Comparison of ENCODE assay signal across 18 cellular contexts in the genomic region with DNA sequence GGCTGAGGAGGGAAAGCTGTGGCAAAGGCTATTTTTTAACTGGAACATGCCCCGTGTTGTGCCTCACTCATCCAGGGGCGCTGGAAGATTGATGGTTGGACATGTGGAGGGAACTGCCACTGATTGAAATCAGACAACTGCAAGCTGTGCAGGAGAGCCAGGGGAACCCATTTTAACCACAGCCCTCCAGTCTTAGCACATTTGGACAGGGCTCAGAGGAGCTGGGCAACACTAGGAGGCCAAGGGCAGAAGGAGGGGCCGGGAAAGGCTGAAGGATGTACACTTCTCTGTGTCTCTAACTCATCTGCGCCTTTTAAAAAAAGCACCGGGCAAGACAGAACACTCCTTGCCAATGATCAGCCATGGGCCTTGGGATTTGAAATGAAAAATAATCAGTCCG.
DNase-seq lines count a peak whose midpoint lies in the region; ATAC-seq, FAIRE-seq and TF ChIP-seq lines count a peak whose summit lies in the region.
"Had no signal": no experiment of that assay in that cellular context is flagged by ENCODE, and none has a peak within 500 bp of the region (broad histone marks: within the 10 kb centered on the region; RNA-seq: fewer than 3 reads in every experiment).

No MANE protein-coding gene starts in this region.

- POLR2A ChIA-PET in IMR-90 (lab: Charles Lee; ENCODE audit: unreplicated experiment), result no interaction called here
- POLR2A ChIA-PET in CD4-positive, alpha-beta memory T cell (lab: Charles Lee; ENCODE audit: partially characterized antibody), result no interaction called here

- 0 out of 2 replicates have a peak overlapping the region, but pooled peaks have one; percentile 16 for H2BK120ac ChIP-seq in IMR-90 (ENCODE audit: low read depth, low read length)

- H2BK5ac ChIP-seq in IMR-90 (ENCODE audit: low read depth, low read length, poor library complexity, severe bottlenecking), result no peak overlapping the region

- H2AFZ ChIP-seq in IMR-90 (replicated peaks; ENCODE audit: low read length, poor library complexity) (peak overlapping the region; percentile 70), astrocyte (ENCODE audit: low read depth, low read length) (peak overlapping the region; percentile 27)

- H3K4me3 ChIP-seq in IMR-90 (ENCODE audit: insufficient read depth, low read depth, low read length), result no peak overlapping the region
- H3K4me3 ChIP-seq in astrocyte (ENCODE audit: insufficient read depth, low read depth, low read length), result no peak overlapping the region
- no peak overlapping the region for H3K4me3 ChIP-seq in skeletal muscle cell (ENCODE audit: low read depth, low read length)
- no peak overlapping the region for H3K4me3 ChIP-seq in coronary artery
- no peak overlapping the region for H3K4me3 ChIP-seq in CD4-positive, alpha-beta memory T cell (ENCODE audit: low read length in 2 of 2)

- no peaks in the 10 kb centered on the region for H3K79me1 ChIP-seq in IMR-90 (ENCODE audit: low read depth in 1 of 2, low read length in 2 of 2)

- no peak overlapping the region for H3K56ac ChIP-seq in IMR-90 (ENCODE audit: extremely low read depth, insufficient read depth, low read length)

- H3K27ac ChIP-seq in IMR-90 (ENCODE audit: insufficient read depth, low read length) (no peak overlapping the region), astrocyte (ENCODE audit: low read depth, low read length) (no peak overlapping the region), coronary artery (no peak overlapping the region)
- H3K27ac ChIP-seq in CD4-positive, alpha-beta memory T cell (ENCODE audit: low read depth, low read length), result no peak overlapping the region
- H3K27ac ChIP-seq: WERI-Rb-1 had no signal

- intact Hi-C loops in IMR-90 (cut with micrococcal nuclease), result no loop called here
- intact Hi-C loops in CD4-positive, alpha-beta memory T cell (cut with micrococcal nuclease), result no loop called here

- whole genome bisulfite sequencing in IMR-90 (ENCODE audit: extremely low coverage in 2 of 2, insufficient read length in 1 of 2), 2 experiments, result 50% methylated on average over 3 of the region's 6 CpGs; no CpG with 5 or more reads in 1 of the 2 experiments

- H3K4ac ChIP-seq in IMR-90 (ENCODE audit: low read depth, low read length), result peak overlapping the region; percentile 5; the same call in 1 of the 2 replicates

- no peak for TF ChIP-seq RAD21 in IMR-90 (IDR thresholded peaks at IDR 0.05; ENCODE audit: low read length)

- H3K9me3 Mint-ChIP-seq in astrocyte (ENCODE audit: unreplicated experiment) (no peaks in the 10 kb centered on the region), mesothelial cell of epicardium (no peaks in the 10 kb centered on the region)
- peaks cover 0 to 2% (median 0%) of the 10 kb centered on the region in 8 donors for H3K9me3 Mint-ChIP-seq in CD4-positive, alpha-beta memory T cell
- H3K9me3 Mint-ChIP-seq: activated CD4-positive, alpha-beta memory T cell treated with anti-CD3 and anti-CD28 coated beads, Interleukin-2, amount 10 ng/mL, durations not matched to agents 7 days and 5 days; activated naive CD4-positive, alpha-beta T cell treated with anti-CD3 and anti-CD28 coated beads, Interleukin-2, amount 50 U/mL, for 72 hours had no signal

- H4K8ac ChIP-seq in IMR-90 (ENCODE audit: low read depth in 2 of 2, low read length in 2 of 2), result peak overlapping the region in 1 of 2 experiments; percentile 1; a peak in 1 of 4 replicates

- no peak overlapping the region for H3K14ac ChIP-seq in IMR-90 (replicated peaks; ENCODE audit: low read depth, low read length)

- CTCF ChIA-PET in IMR-90 (lab: Yijun Ruan, JAX), result no interaction called here
- CTCF ChIA-PET in CD4-positive, alpha-beta memory T cell (lab: Charles Lee; ENCODE audit: partially characterized antibody), result no interaction called here

- H3K4me3 Mint-ChIP-seq in astrocyte (ENCODE audit: unreplicated experiment) (no peak overlapping the region), mesothelial cell of epicardium (no peak overlapping the region)
- H3K4me3 Mint-ChIP-seq in CD4-positive, alpha-beta memory T cell, result no peak overlapping the region
- H3K4me3 Mint-ChIP-seq: activated CD4-positive, alpha-beta memory T cell treated with anti-CD3 and anti-CD28 coated beads, Interleukin-2, amount 10 ng/mL, durations not matched to agents 7 days and 5 days; IgD-negative memory B cell; natural killer cell treated with Interleukin-12 subunit alpha and Interleukin-12 subunit beta and Interleukin-15 and Interleukin-18, amount 100 ng/mL, for 72 hours had no signal

- no peak overlapping the region for H2AK9ac ChIP-seq in IMR-90 (replicated peaks; ENCODE audit: low read depth, low read length, poor library complexity)

- H3K9ac ChIP-seq in IMR-90 (ENCODE audit: low read depth, low read length) (no peak overlapping the region), astrocyte (ENCODE audit: low read length) (no peak overlapping the region)

- H3K9me3 ChIP-seq in IMR-90 (ENCODE audit: control insufficient read depth, insufficient read depth, low read length) (no peaks in the 10 kb centered on the region), astrocyte (ENCODE audit: insufficient read depth, low read depth, low read length) (no peaks in the 10 kb centered on the region)
- no peaks in the 10 kb centered on the region for H3K9me3 ChIP-seq in CD4-positive, alpha-beta memory T cell (ENCODE audit: control insufficient read depth in 1 of 2, low read length in 2 of 2)

- H4K91ac ChIP-seq in IMR-90 (ENCODE audit: insufficient read depth, low read depth, low read length), result peak overlapping the region; percentile 2; the same call in 1 of the 2 replicates

- H3K18ac ChIP-seq in IMR-90 (ENCODE audit: low read depth, low read length), result peak overlapping the region; percentile 78; the same call in 1 of the 2 replicates

- dilution Hi-C loops in IMR-90 (cut with HindIII; ENCODE audit: low sequenced_read_pairs, unreplicated experiment), result no loop called here

- H3K27ac Mint-ChIP-seq in astrocyte (ENCODE audit: unreplicated experiment), result no peak overlapping the region
- peak overlapping the region; percentile 79 for H3K27ac Mint-ChIP-seq in mesothelial cell of epicardium
- H3K27ac Mint-ChIP-seq in CD4-positive, alpha-beta memory T cell, result no peak overlapping the region
- H3K27ac Mint-ChIP-seq: activated CD4-positive, alpha-beta memory T cell treated with anti-CD3 and anti-CD28 coated beads, Interleukin-2, amount 10 ng/mL, durations not matched to agents 7 days and 5 days; activated naive CD4-positive, alpha-beta T cell treated with anti-CD3 and anti-CD28 coated beads, Interleukin-2, amount 50 U/mL, for 72 hours; IgD-negative memory B cell; natural killer cell treated with Interleukin-12 subunit alpha and Interleukin-12 subunit beta and Interleukin-15 and Interleukin-18, amount 100 ng/mL, for 72 hours had no signal

- 0 out of 2 replicates have a peak overlapping the region, but pooled peaks have one; percentile 37 for H2BK20ac ChIP-seq in IMR-90 (ENCODE audit: low read depth, low read length)

- H4K20me1 ChIP-seq in IMR-90 (ENCODE audit: insufficient read depth, low read length) (no peaks in the 10 kb centered on the region), astrocyte (ENCODE audit: insufficient read depth, low read length) (no peaks in the 10 kb centered on the region)

- H3K4me1 ChIP-seq in IMR-90 (ENCODE audit: control insufficient read depth, insufficient read depth, low read length) (peaks cover 20% of the 10 kb centered on the region), astrocyte (ENCODE audit: insufficient read depth, low read length) (peaks cover 20% of the 10 kb centered on the region)
- H3K4me1 ChIP-seq in CD4-positive, alpha-beta memory T cell (ENCODE audit: insufficient read depth, low read length), result no peaks in the 10 kb centered on the region

- H3K4me2 ChIP-seq in IMR-90 (ENCODE audit: low read depth, low read length) (no peak overlapping the region), astrocyte (ENCODE audit: low read length) (no peak overlapping the region)

- TF ChIP-seq CTCF in IMR-90 (conservative IDR thresholded peaks at IDR 0.05; ENCODE audit: low read depth, low read length), result no peak
- no peak for TF ChIP-seq CTCF in astrocyte (IDR thresholded peaks at IDR 0.05; ENCODE audit: insufficient read depth, low read depth, low read length)
- no peak for TF ChIP-seq CTCF in mesothelial cell of epicardium (IDR thresholded peaks at IDR 0.05; ENCODE audit: unreplicated experiment)
- TF ChIP-seq CTCF in coronary artery (IDR thresholded peaks at IDR 0.05), result no peak

- no peaks in the 10 kb centered on the region for H3K27me3 ChIP-seq in IMR-90 (ENCODE audit: control insufficient read depth, insufficient read depth, low read length)
- H3K27me3 ChIP-seq in astrocyte (ENCODE audit: insufficient read depth, low read length), result no peaks in the 10 kb centered on the region
- no peaks in the 10 kb centered on the region for H3K27me3 ChIP-seq in CD4-positive, alpha-beta memory T cell (ENCODE audit: insufficient read depth, low read length)

- H3K23ac ChIP-seq in IMR-90 (ENCODE audit: low read depth, low read length), result peak overlapping the region; percentile 66; the same call in 1 of the 2 replicates

- H3K4me1 Mint-ChIP-seq in astrocyte (ENCODE audit: low read depth, unreplicated experiment), result peaks cover 21% of the 10 kb centered on the region
- peaks cover 38% of the 10 kb centered on the region for H3K4me1 Mint-ChIP-seq in mesothelial cell of epicardium
- no peaks in the 10 kb centered on the region for H3K4me1 Mint-ChIP-seq in CD4-positive, alpha-beta memory T cell
- H3K4me1 Mint-ChIP-seq: activated CD4-positive, alpha-beta memory T cell treated with anti-CD3 and anti-CD28 coated beads, Interleukin-2, amount 10 ng/mL, durations not matched to agents 7 days and 5 days; IgD-negative memory B cell had no signal

- ATAC-seq in IMR-90 (ENCODE audit: low read depth) (peak; percentile 43), GM21529 (IDR thresholded peaks at IDR 0.05; ENCODE audit: unreplicated experiment) (no peak)
- ATAC-seq: activated naive CD4-positive, alpha-beta T cell treated with anti-CD3 and anti-CD28 coated beads, Interleukin-2, amount 50 U/mL, for 72 hours; natural killer cell treated with Interleukin-12 subunit alpha and Interleukin-12 subunit beta and Interleukin-15 and Interleukin-18, amount 100 ng/mL, for 72 hours had no signal

- H3K27me3 Mint-ChIP-seq in astrocyte (ENCODE audit: low read depth, unreplicated experiment) (no peaks in the 10 kb centered on the region), mesothelial cell of epicardium (ENCODE audit: low read depth) (no peaks in the 10 kb centered on the region)
- peaks cover 0 to 1% of the 10 kb centered on the region in 2 donors for H3K27me3 Mint-ChIP-seq in CD4-positive, alpha-beta memory T cell
- H3K27me3 Mint-ChIP-seq: activated CD4-positive, alpha-beta memory T cell treated with anti-CD3 and anti-CD28 coated beads, Interleukin-2, amount 10 ng/mL, durations not matched to agents 7 days and 5 days; IgD-negative memory B cell; natural killer cell treated with Interleukin-12 subunit alpha and Interleukin-12 subunit beta and Interleukin-15 and Interleukin-18, amount 100 ng/mL, for 72 hours had no signal

- in situ Hi-C loops in IMR-90 (cut with MboI; ENCODE audit: low sequenced_read_pairs), result no loop called here

- no peaks in the 10 kb centered on the region for H3K79me2 ChIP-seq in astrocyte (ENCODE audit: insufficient read depth, low read length)

- DNase-seq in IMR-90 (no peak), astrocyte (ENCODE audit: low read depth) (no peak), mesothelial cell of epicardium (ENCODE audit: low spot score in 2 of 2, unreplicated experiment in 2 of 2) (no peak), skeletal muscle cell (ENCODE audit: low read depth) (peak; percentile 47), coronary artery (ENCODE audit: low spot score) (no peak)
- no peak for DNase-seq in CD4-positive, alpha-beta memory T cell
- DNase-seq: activated CD4-positive, alpha-beta memory T cell treated with anti-CD3 and anti-CD28 coated beads, Interleukin-2, amount 10 ng/mL, durations not matched to agents 7 days and 5 days; activated T-cell treated with anti-CD3 and anti-CD28 coated beads, Interleukin-2, amount 50 U/mL, for 48 hours; AML-193; GDM1; substantia nigra; T-helper 1 cell; WERI-Rb-1 had no signal

- no TSS peak for BruUV-seq in IMR-90 (replicated peaks; lab: Mats Ljungman, UMichigan)

- no peak for FAIRE-seq in astrocyte (lab: Jason Lieb, UNC)
- FAIRE-seq: GM12891 had no signal

- TF ChIP-seq POLR2A in IMR-90 (IDR thresholded peaks at IDR 0.05; ENCODE audit: low read depth, low read length), result no peak

- H3K36me3 ChIP-seq in IMR-90 (ENCODE audit: control insufficient read depth, insufficient read depth, low read length) (no peaks in the 10 kb centered on the region), astrocyte (ENCODE audit: insufficient read depth, low read length) (no peaks in the 10 kb centered on the region)
- H3K36me3 ChIP-seq in CD4-positive, alpha-beta memory T cell (ENCODE audit: insufficient read depth, low read length), result no peaks in the 10 kb centered on the region
- H3K36me3 ChIP-seq: WERI-Rb-1 had no signal

- H2BK15ac ChIP-seq in IMR-90 (ENCODE audit: low read depth, low read length), result no peak overlapping the region

- H4K5ac ChIP-seq in IMR-90 (ENCODE audit: low read depth, low read length), result no peak overlapping the region

- H3K9me1 ChIP-seq in IMR-90 (ENCODE audit: insufficient read depth, low read length), result 0 out of 2 replicates have a peak, but pooled peaks cover 3% of the 10 kb centered on the region

- no peak overlapping the region for H2AK5ac ChIP-seq in IMR-90 (ENCODE audit: low read depth, low read length)

- H3K36me3 Mint-ChIP-seq in astrocyte (ENCODE audit: low read depth, unreplicated experiment) (no peaks in the 10 kb centered on the region), mesothelial cell of epicardium (no peaks in the 10 kb centered on the region)
- no peaks in the 10 kb centered on the region for H3K36me3 Mint-ChIP-seq in CD4-positive, alpha-beta memory T cell
- H3K36me3 Mint-ChIP-seq: activated naive CD4-positive, alpha-beta T cell treated with anti-CD3 and anti-CD28 coated beads, Interleukin-2, amount 50 U/mL, for 72 hours; natural killer cell treated with Interleukin-12 subunit alpha and Interleukin-12 subunit beta and Interleukin-15 and Interleukin-18, amount 100 ng/mL, for 72 hours had no signal
